In the genomic region with DNA sequence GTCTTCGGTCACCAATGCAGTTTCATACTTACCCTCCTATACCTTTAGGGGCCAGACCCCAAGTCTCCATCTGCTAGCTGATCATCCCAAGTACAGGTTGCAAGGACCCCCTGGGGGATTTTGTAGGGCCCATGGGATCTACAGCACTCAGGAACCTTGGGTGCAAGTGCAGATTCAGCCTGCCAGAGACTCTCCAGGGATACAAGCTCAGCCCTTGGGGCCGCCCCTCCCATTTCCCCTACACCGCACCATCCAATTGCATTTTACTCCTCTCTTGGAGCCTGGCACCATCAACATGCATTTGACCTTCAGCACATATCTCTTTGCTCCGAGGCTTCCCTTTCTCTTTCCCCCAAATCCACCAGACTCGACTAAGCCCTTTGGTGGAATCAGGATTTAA, we compare ENCODE assay signal across 20 cellular contexts.
"Had no signal": no experiment of that assay in that cellular context is flagged by ENCODE, and none has a peak within 500 bp of the region (broad histone marks: within the 10 kb centered on the region; RNA-seq: fewer than 3 reads in every experiment).

No MANE protein-coding gene starts in this region.

- ATAC-seq: Panc1, PC-3, SK-N-SH treated with all-trans-retinoic acid at 6 μM for 48 hours had no signal

- H3K4me3 ChIP-seq: SJCRH30 had no signal

- H3K9me3 ChIP-seq: SJCRH30 had no signal

- DNase-seq: KBM-7, MM.1S, NCI-H1092 treated with DMSO at 0.1 percent for 48 hours, NCI-H1436, NCI-H187, NCI-H2029, NCI-H2081 treated with DMSO at 0.1 percent for 48 hours, NCI-H2171, NCI-H226, NCI-H446, NCI-H510A, NCI-H524 treated with DMSO at 0.1 percent for 48 hours, NCI-H69, NCI-H774, PC-3, SHP77 treated with DMSO at 0.1 percent for 48 hours, SJCRH30 had no signal

- H3K4me1 ChIP-seq: SJCRH30 had no signal

- H3K27me3 ChIP-seq: SJCRH30 had no signal

- H3K27ac ChIP-seq: RWPE1, SJCRH30 had no signal

- H3K36me3 ChIP-seq: SJCRH30 had no signal
